In the genomic region with DNA sequence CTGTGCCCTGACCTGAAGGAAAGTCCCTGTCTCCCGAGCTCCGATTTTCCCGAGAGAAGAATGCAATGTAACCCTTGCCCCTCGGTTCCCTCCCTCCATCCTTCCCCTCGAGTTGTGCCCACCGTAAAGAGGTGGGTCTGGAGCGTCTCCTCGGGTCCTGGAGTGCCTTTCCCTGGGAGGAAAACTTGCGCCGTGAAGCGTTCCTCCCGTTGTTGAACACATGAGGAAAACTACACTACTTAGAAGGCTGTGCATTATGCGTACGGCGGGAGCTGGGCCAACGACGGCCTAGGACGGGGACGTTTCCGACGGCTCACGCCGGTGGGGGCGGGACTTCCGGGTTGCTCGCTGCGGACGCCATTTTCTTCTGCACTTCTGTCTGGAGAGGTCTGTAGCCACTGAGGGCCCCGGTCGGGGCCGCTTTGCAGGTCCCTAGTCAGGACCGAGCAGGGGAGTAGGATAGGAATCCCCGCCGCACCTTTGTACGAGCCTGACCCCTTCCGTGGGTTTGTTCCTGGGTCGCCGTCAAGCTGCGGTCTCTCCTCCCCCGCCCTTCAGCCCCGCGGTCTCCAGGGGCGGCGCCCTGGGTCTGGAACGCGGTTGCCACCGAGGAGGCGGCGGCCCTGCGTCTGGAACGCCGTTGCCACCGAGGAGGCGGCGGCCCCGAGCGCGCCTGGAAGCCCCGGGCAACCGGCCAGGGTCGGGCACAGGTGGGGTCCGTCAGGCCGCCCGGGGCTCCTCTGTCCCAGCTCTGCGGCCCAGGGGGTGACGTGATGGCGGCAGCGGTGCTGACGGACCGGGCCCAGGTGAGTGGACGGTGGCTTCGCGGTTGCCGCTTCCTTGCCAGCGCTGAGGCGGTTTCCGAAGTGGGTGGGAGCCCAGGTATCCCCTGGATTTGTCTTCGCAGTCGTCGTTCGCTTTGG, we compare ENCODE assay signal across 1 cellular context.
TF ChIP-seq lines count a peak whose summit lies in the region.

A gene (plus strand): TSS at position 360 of the 923 bp plus-strand sequence. CDS start 414 bp downstream, at position 774.

TF ChIP-seq in K562, 482 proteins besides CTCF, POLR2A, EP300 and RAD21 (continued from another document and continues in another):
- TF ChIP-seq, protein P1, sequence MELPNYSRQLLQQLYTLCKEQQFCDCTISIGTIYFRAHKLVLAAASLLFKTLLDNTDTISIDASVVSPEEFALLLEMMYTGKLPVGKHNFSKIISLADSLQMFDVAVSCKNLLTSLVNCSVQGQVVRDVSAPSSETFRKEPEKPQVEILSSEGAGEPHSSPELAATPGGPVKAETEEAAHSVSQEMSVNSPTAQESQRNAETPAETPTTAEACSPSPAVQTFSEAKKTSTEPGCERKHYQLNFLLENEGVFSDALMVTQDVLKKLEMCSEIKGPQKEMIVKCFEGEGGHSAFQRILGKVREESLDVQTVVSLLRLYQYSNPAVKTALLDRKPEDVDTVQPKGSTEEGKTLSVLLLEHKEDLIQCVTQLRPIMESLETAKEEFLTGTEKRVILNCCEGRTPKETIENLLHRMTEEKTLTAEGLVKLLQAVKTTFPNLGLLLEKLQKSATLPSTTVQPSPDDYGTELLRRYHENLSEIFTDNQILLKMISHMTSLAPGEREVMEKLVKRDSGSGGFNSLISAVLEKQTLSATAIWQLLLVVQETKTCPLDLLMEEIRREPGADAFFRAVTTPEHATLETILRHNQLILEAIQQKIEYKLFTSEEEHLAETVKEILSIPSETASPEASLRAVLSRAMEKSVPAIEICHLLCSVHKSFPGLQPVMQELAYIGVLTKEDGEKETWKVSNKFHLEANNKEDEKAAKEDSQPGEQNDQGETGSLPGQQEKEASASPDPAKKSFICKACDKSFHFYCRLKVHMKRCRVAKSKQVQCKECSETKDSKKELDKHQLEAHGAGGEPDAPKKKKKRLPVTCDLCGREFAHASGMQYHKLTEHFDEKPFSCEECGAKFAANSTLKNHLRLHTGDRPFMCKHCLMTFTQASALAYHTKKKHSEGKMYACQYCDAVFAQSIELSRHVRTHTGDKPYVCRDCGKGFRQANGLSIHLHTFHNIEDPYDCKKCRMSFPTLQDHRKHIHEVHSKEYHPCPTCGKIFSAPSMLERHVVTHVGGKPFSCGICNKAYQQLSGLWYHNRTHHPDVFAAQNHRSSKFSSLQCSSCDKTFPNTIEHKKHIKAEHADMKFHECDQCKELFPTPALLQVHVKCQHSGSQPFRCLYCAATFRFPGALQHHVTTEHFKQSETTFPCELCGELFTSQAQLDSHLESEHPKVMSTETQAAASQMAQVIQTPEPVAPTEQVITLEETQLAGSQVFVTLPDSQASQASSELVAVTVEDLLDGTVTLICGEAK (IDR thresholded peaks at IDR 0.05), result peak; percentile 80
- TF ChIP-seq, protein P1 (CRISPR knock-in tag; IDR thresholded peaks at IDR 0.05), result no peak
- TF ChIP-seq ZNF253 (CRISPR knock-in tag; conservative IDR thresholded peaks at IDR 0.05) (no peak), CBX5 (IDR thresholded peaks at IDR 0.05; ENCODE audit: borderline replicate concordance, low read depth) (0 out of 2 replicates have a peak, but pooled peaks have one; percentile 33), HIVEP1 (CRISPR knock-in tag; IDR thresholded peaks at IDR 0.05) (no peak), BHLHE40 (IDR thresholded peaks at IDR 0.05; ENCODE audit: low read length) (no peak), SAFB2 (IDR thresholded peaks at IDR 0.05; ENCODE audit: borderline replicate concordance, low read depth, low read length, severe bottlenecking) (no peak), TBL1XR1 (IDR thresholded peaks at IDR 0.05; ENCODE audit: low read length in 2 of 2) (no peak), NR4A1 (CRISPR knock-in tag; IDR thresholded peaks at IDR 0.05) (no peak), NR4A1 (tag; IDR thresholded peaks at IDR 0.05) (no peak), L3MBTL2 (IDR thresholded peaks at IDR 0.05) (0 out of 2 replicates have a peak, but pooled peaks have one; percentile 17), NELFE (IDR thresholded peaks at IDR 0.05; ENCODE audit: insufficient read depth, insufficient read length) (no peak), POLR2G (IDR thresholded peaks at IDR 0.05; ENCODE audit: low read depth, low read length) (peak; percentile 80), SMAD4 (CRISPR knock-in tag; conservative IDR thresholded peaks at IDR 0.05) (peak; percentile 63), RBFOX2 (IDR thresholded peaks at IDR 0.05; ENCODE audit: low read depth, low read length) (peak; percentile 82), ARID1B (IDR thresholded peaks at IDR 0.05) (no peak), FOXJ3 (CRISPR knock-in tag; IDR thresholded peaks at IDR 0.05) (no peak), ZNF347 (CRISPR knock-in tag; IDR thresholded peaks at IDR 0.05; ENCODE audit: low read depth) (no peak), FOSL1 (tag; conservative IDR thresholded peaks at IDR 0.05) (no peak), ATF1 (CRISPR knock-in tag; IDR thresholded peaks at IDR 0.05) (no peak), ATF1 (tag; IDR thresholded peaks at IDR 0.05) (0 out of 2 replicates have a peak, but pooled peaks have one; percentile 23), YY1 (IDR thresholded peaks at IDR 0.05; ENCODE audit: borderline replicate concordance in 1 of 3, control insufficient read depth in 1 of 3, extremely low read depth in 1 of 3, insufficient read depth in 3 of 3, insufficient read length in 1 of 3, insufficient replicate concordance in 2 of 3, low read depth in 1 of 3, low read length in 2 of 3) (peak; percentile 44 to 92 (median 83)), THRAP3 (IDR thresholded peaks at IDR 0.05; ENCODE audit: borderline replicate concordance) (no peak), BRF1 (IDR thresholded peaks at IDR 0.05; ENCODE audit: borderline replicate concordance, extremely low read depth, insufficient read length) (no peak), KAT2B (IDR thresholded peaks at IDR 0.05; ENCODE audit: low read depth, low read length) (no peak), EP400 (IDR thresholded peaks at IDR 0.05) (peak; percentile 36; the same call in 1 of the 2 replicates), GABPA (tag; conservative IDR thresholded peaks at IDR 0.05; ENCODE audit: low read depth) (peak; percentile 91), GABPB1 (CRISPR knock-in tag; IDR thresholded peaks at IDR 0.05) (peak; percentile 86), ZNF165 (CRISPR knock-in tag; IDR thresholded peaks at IDR 0.05; ENCODE audit: borderline replicate concordance) (no peak), ZNF431 (CRISPR knock-in tag; IDR thresholded peaks at IDR 0.05) (no peak), KLF1 (tag; IDR thresholded peaks at IDR 0.05) (no peak), ZNF717 (CRISPR knock-in tag; IDR thresholded peaks at IDR 0.05) (no peak), POLR2B (IDR thresholded peaks at IDR 0.05; ENCODE audit: low read depth, partially characterized antibody) (peak; percentile 25), ZNF586 (CRISPR knock-in tag; conservative IDR thresholded peaks at IDR 0.05) (no peak), FOXK1 (CRISPR knock-in tag; IDR thresholded peaks at IDR 0.05; ENCODE audit: borderline replicate concordance) (no peak), STAT5A (IDR thresholded peaks at IDR 0.05; ENCODE audit: borderline replicate concordance, low read length) (no peak), ZBTB17 (CRISPR knock-in tag; IDR thresholded peaks at IDR 0.05) (0 out of 2 replicates have a peak, but pooled peaks have one; percentile 23)
- TF ChIP-seq, protein P2, sequence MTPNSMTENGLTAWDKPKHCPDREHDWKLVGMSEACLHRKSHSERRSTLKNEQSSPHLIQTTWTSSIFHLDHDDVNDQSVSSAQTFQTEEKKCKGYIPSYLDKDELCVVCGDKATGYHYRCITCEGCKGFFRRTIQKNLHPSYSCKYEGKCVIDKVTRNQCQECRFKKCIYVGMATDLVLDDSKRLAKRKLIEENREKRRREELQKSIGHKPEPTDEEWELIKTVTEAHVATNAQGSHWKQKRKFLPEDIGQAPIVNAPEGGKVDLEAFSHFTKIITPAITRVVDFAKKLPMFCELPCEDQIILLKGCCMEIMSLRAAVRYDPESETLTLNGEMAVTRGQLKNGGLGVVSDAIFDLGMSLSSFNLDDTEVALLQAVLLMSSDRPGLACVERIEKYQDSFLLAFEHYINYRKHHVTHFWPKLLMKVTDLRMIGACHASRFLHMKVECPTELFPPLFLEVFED (CRISPR knock-in tag; conservative IDR thresholded peaks at IDR 0.05), result no peak
- TF ChIP-seq, protein P3, sequence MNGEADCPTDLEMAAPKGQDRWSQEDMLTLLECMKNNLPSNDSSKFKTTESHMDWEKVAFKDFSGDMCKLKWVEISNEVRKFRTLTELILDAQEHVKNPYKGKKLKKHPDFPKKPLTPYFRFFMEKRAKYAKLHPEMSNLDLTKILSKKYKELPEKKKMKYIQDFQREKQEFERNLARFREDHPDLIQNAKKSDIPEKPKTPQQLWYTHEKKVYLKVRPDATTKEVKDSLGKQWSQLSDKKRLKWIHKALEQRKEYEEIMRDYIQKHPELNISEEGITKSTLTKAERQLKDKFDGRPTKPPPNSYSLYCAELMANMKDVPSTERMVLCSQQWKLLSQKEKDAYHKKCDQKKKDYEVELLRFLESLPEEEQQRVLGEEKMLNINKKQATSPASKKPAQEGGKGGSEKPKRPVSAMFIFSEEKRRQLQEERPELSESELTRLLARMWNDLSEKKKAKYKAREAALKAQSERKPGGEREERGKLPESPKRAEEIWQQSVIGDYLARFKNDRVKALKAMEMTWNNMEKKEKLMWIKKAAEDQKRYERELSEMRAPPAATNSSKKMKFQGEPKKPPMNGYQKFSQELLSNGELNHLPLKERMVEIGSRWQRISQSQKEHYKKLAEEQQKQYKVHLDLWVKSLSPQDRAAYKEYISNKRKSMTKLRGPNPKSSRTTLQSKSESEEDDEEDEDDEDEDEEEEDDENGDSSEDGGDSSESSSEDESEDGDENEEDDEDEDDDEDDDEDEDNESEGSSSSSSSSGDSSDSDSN (IDR thresholded peaks at IDR 0.05; ENCODE audit: borderline replicate concordance in 1 of 2, low read depth in 2 of 2, low read length in 2 of 2), result peak in 1 of 2 experiments; percentile 26; a peak in 1 of 4 replicates
- TF ChIP-seq, protein P4, sequence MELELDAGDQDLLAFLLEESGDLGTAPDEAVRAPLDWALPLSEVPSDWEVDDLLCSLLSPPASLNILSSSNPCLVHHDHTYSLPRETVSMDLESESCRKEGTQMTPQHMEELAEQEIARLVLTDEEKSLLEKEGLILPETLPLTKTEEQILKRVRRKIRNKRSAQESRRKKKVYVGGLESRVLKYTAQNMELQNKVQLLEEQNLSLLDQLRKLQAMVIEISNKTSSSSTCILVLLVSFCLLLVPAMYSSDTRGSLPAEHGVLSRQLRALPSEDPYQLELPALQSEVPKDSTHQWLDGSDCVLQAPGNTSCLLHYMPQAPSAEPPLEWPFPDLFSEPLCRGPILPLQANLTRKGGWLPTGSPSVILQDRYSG (tag; conservative IDR thresholded peaks at IDR 0.05; ENCODE audit: low read depth), result no peak
- TF ChIP-seq, protein P5, sequence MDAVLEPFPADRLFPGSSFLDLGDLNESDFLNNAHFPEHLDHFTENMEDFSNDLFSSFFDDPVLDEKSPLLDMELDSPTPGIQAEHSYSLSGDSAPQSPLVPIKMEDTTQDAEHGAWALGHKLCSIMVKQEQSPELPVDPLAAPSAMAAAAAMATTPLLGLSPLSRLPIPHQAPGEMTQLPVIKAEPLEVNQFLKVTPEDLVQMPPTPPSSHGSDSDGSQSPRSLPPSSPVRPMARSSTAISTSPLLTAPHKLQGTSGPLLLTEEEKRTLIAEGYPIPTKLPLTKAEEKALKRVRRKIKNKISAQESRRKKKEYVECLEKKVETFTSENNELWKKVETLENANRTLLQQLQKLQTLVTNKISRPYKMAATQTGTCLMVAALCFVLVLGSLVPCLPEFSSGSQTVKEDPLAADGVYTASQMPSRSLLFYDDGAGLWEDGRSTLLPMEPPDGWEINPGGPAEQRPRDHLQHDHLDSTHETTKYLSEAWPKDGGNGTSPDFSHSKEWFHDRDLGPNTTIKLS (IDR thresholded peaks at IDR 0.05; ENCODE audit: borderline replicate concordance, low read depth), result 0 out of 2 replicates have a peak, but pooled peaks have one; percentile 25
- TF ChIP-seq, protein P6, sequence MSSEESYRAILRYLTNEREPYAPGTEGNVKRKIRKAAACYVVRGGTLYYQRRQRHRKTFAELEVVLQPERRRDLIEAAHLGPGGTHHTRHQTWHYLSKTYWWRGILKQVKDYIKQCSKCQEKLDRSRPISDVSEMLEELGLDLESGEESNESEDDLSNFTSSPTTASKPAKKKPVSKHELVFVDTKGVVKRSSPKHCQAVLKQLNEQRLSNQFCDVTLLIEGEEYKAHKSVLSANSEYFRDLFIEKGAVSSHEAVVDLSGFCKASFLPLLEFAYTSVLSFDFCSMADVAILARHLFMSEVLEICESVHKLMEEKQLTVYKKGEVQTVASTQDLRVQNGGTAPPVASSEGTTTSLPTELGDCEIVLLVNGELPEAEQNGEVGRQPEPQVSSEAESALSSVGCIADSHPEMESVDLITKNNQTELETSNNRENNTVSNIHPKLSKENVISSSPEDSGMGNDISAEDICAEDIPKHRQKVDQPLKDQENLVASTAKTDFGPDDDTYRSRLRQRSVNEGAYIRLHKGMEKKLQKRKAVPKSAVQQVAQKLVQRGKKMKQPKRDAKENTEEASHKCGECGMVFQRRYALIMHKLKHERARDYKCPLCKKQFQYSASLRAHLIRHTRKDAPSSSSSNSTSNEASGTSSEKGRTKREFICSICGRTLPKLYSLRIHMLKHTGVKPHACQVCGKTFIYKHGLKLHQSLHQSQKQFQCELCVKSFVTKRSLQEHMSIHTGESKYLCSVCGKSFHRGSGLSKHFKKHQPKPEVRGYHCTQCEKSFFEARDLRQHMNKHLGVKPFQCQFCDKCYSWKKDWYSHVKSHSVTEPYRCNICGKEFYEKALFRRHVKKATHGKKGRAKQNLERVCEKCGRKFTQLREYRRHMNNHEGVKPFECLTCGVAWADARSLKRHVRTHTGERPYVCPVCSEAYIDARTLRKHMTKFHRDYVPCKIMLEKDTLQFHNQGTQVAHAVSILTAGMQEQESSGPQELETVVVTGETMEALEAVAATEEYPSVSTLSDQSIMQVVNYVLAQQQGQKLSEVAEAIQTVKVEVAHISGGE (CRISPR knock-in tag; IDR thresholded peaks at IDR 0.05), result peak in 1 of 3 experiments; percentile 84; a peak in 2 of 6 replicates
